Comparison of ENCODE assay signal across 8 cellular contexts in the genomic region with DNA sequence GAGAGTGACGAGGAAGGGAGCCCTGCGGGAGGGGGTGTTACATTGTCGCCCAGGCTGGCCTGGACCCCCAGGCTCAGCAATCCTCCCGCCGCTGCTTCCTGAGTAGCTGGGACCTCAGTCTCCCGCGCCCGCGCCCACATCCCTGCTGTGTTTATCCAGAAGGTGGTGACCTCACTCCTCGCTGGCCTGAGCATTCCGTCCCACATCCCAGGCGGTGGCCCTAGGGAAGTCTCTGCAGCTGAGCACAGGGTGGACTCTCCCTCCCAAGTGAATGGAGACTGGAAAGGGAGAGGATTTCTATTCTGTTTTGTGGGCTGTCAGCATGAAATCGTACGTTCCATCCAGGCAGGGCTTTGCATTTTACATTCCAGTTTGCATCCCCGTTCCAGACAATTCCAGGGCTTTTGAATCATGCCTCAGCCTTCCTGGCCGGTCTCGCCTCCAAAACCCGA. TPM values are rescaled to one million over a fixed set of nuclear protein-coding genes. Genes with fewer than 3 reads are reported as not detected.
A peak's percentile ranks its signal among the peaks of the same experiment; 100 is the strongest.
DNase-seq lines count a peak whose midpoint lies in the region; ATAC-seq, FAIRE-seq and TF ChIP-seq lines count a peak whose summit lies in the region.

No MANE protein-coding gene starts in this region.

- peaks cover 0 to 3% of the 10 kb centered on the region in 2 experiments; a peak in 1 of 4 replicates for H3K79me2 ChIP-seq in H1 (ENCODE audit: control insufficient read depth in 1 of 2, insufficient read depth in 2 of 2, low read length in 2 of 2)

- no peak for TF ChIP-seq RAD21 in H1 (IDR thresholded peaks at IDR 0.05 in 1 of 2, conservative IDR thresholded peaks at IDR 0.05 in 1 of 2; ENCODE audit: low read depth in 2 of 2, low read length in 2 of 2)

- no peak overlapping the region for H4K91ac ChIP-seq in H1 (replicated peaks; ENCODE audit: insufficient read length, low read length)

- peaks cover 7% of the 10 kb centered on the region; the same call in 1 of the 2 replicates for H3K23me2 ChIP-seq in H1 (ENCODE audit: low read depth, low read length)

- H2AK5ac ChIP-seq in H1 (ENCODE audit: low read depth, low read length) = no peak overlapping the region

- FAIRE-seq in H1 (lab: Jason Lieb, UNC) = no peak

- H2BK5ac ChIP-seq in H1 (ENCODE audit: low read depth, low read length) = peak overlapping the region; percentile 69

- peak overlapping the region; percentile 31 for H4K5ac ChIP-seq in H1 (ENCODE audit: insufficient read length, low read depth, low read length)

- CTCF ChIA-PET in Panc1 (lab: Charles Lee) (no interaction called here), H1 (lab: Charles Lee; ENCODE audit: partially characterized antibody) (interaction anchor here (0.7 to 1.8 kb wide), 2 partner anchors 32 to 199 kb away, joined by 3 to 6 read pairs; no protein-coding TSS in a partner anchor)

- no peaks in the 10 kb centered on the region for H3K27me3 ChIP-seq in Panc1 (ENCODE audit: control insufficient read depth, insufficient read depth, low read length)
- H3K27me3 ChIP-seq in H1 (replicated peaks in 1 of 4; ENCODE audit: control insufficient read depth in 3 of 4, extremely low read depth in 1 of 4, insufficient read depth in 3 of 4, low read length in 3 of 4) = no peaks in the 10 kb centered on the region
- no peaks in the 10 kb centered on the region for H3K27me3 ChIP-seq in vagina

- no peak overlapping the region for H4K8ac ChIP-seq in H1 (ENCODE audit: extremely low read depth, insufficient read depth, low read length)

- no peak overlapping the region for H3K4ac ChIP-seq in H1 (replicated peaks; ENCODE audit: insufficient read length, low read depth, low read length)

- no peak overlapping the region for H3K23ac ChIP-seq in H1 (ENCODE audit: insufficient read length)

- no peak overlapping the region for H3K56ac ChIP-seq in H1 (replicated peaks; ENCODE audit: insufficient read length, low read depth, low read length)

- peak in 1 of 2 experiments; percentile 49; a peak in 2 of 3 replicates for TF ChIP-seq POLR2A in H1 (IDR thresholded peaks at IDR 0.05; ENCODE audit: control extremely low read depth in 1 of 2, low read depth in 2 of 2, low read length in 2 of 2)
- TF ChIP-seq POLR2A in vagina (IDR thresholded peaks at IDR 0.05) = no peak

- WGBS in H1 (ENCODE audit: extremely low coverage in 1 of 2, insufficient coverage in 1 of 2, insufficient read length in 1 of 2, insufficient replicate concordance in 2 of 2, low coverage in 1 of 2, low lambda C conversion rate in 2 of 2, missing lambda C conversion rate in 1 of 2), 2 experiments = 12% methylated on average over 18 of the region's 18 CpGs; no CpG with 5 or more reads in 1 of the 2 experiments

- no peak for TF ChIP-seq EP300 in H1 (IDR thresholded peaks at IDR 0.05; ENCODE audit: borderline replicate concordance in 1 of 2, low read depth in 2 of 2, low read length in 2 of 2)

- no peak for TF ChIP-seq CTCF in Panc1 (IDR thresholded peaks at IDR 0.05)
- no peak for TF ChIP-seq CTCF in H1 (IDR thresholded peaks at IDR 0.05; ENCODE audit: control extremely low read depth in 1 of 3, insufficient read depth in 1 of 3, low read depth in 1 of 3, low read length in 3 of 3)
- no peak for TF ChIP-seq CTCF in mucosa of descending colon (IDR thresholded peaks at IDR 0.05)
- TF ChIP-seq CTCF in vagina (IDR thresholded peaks at IDR 0.05) = no peak

- no peaks in the 10 kb centered on the region for H3K9me3 ChIP-seq in Panc1 (ENCODE audit: control insufficient read depth, insufficient read depth, low read depth, low read length)
- no peaks in the 10 kb centered on the region for H3K9me3 ChIP-seq in H1 (ENCODE audit: insufficient read depth in 2 of 2, low read depth in 1 of 2, low read length in 1 of 2)
- H3K9me3 ChIP-seq in mucosa of descending colon = peaks cover 14% of the 10 kb centered on the region
- peaks cover 5% of the 10 kb centered on the region for H3K9me3 ChIP-seq in vagina

- intact Hi-C loops in Panc1 (cut with micrococcal nuclease; ENCODE audit: unreplicated experiment) (no loop called here), mucosa of descending colon (cut with DNase I, micrococcal nuclease) (no loop called here), vagina (cut with DNase I) (no loop called here)

- no peak overlapping the region for H2BK120ac ChIP-seq in H1 (replicated peaks; ENCODE audit: low read depth, low read length)

- no peaks in the 10 kb centered on the region; the same call in 1 of the 2 replicates for H3K79me1 ChIP-seq in H1 (ENCODE audit: low read depth, low read length)

- H3K18ac ChIP-seq in H1 (ENCODE audit: extremely low read depth, low read length) = peak overlapping the region; percentile 6; the same call in 1 of the 2 replicates

- in situ Hi-C loops in Panc1 (cut with HindIII; ENCODE audit: low pct_unique_long_range_greater_than_20kb, low sequenced_read_pairs) = no loop called here

- H4K20me1 ChIP-seq in H1 (replicated peaks in 1 of 2; ENCODE audit: control insufficient read depth in 1 of 2, insufficient read depth in 2 of 2, low read length in 2 of 2) = peaks cover 0 to 5% of the 10 kb centered on the region in 2 experiments

- H2BK15ac ChIP-seq in H1 (ENCODE audit: low read length) = no peak overlapping the region

- H2BK20ac ChIP-seq in H1 (ENCODE audit: low read length) = no peak overlapping the region

- H3K36me3 ChIP-seq in Panc1 (ENCODE audit: control insufficient read depth, insufficient read depth, low read length) (peaks cover 3% of the 10 kb centered on the region; the same call in 1 of the 2 replicates), H1 (ENCODE audit: control insufficient read depth in 2 of 4, insufficient read depth in 4 of 4, low read length in 3 of 4) (peaks cover 0 to 10% (median 0%) of the 10 kb centered on the region in 4 experiments; a peak in 2 of 8 replicates), mucosa of descending colon (ENCODE audit: low read depth) (peaks cover 4% of the 10 kb centered on the region), vagina (peaks cover 0 to 14% of the 10 kb centered on the region in 2 donors)

- POLR2A ChIA-PET in Panc1 (lab: Charles Lee) (no interaction called here), H1 (lab: Charles Lee; ENCODE audit: partially characterized antibody) (interaction anchor here (1.3 to 1.8 kb wide), 2 partner anchors 21 to 45 kb away, joined by 4 to 5 read pairs; no protein-coding TSS in a partner anchor)

- H3K27ac ChIP-seq in Panc1 (ENCODE audit: low read length) = peak overlapping the region; percentile 91
- peak overlapping the region; percentile 3; the same call in 1 of the 2 replicates for H3K27ac ChIP-seq in H1 (ENCODE audit: low read depth, low read length)
- H3K27ac ChIP-seq in vagina = peak overlapping the region; percentile 81

- H2AFZ ChIP-seq in H1 (ENCODE audit: low read length) = peak overlapping the region; percentile 91

- no peak overlapping the region for H3K14ac ChIP-seq in H1 (ENCODE audit: insufficient read length)

- ATAC-seq in Panc1 (peak; percentile 75), mucosa of descending colon (peak; percentile 23), HG03159 (IDR thresholded peaks at IDR 0.05; ENCODE audit: unreplicated experiment) (no peak), HG03521 (IDR thresholded peaks at IDR 0.05; ENCODE audit: unreplicated experiment) (no peak)

- peak overlapping the region in 3 of 4 experiments; percentile 45 to 58 (median 53); a peak in 5 of 7 replicates for H3K9ac ChIP-seq in H1 (replicated peaks in 1 of 4; ENCODE audit: extremely low read depth in 1 of 4, low read depth in 3 of 4, low read length in 3 of 4)

- peaks cover 3% of the 10 kb centered on the region; the same call in 1 of the 2 replicates for H3K4me1 ChIP-seq in Panc1 (ENCODE audit: control insufficient read depth, insufficient read depth, low read length)
- H3K4me1 ChIP-seq in H1 (replicated peaks in 1 of 4; ENCODE audit: control insufficient read depth in 3 of 4, insufficient read depth in 4 of 4, low read length in 3 of 4) = peaks cover 0 to 5% (median under 1%) of the 10 kb centered on the region in 4 experiments; a peak in 5 of 7 replicates
- peaks cover 9% of the 10 kb centered on the region for H3K4me1 ChIP-seq in mucosa of descending colon (ENCODE audit: low read depth)
- peaks cover 21% of the 10 kb centered on the region for H3K4me1 ChIP-seq in vagina

- no TSS peak for BruUV-seq in Panc1 (replicated peaks; lab: Mats Ljungman, UMichigan)

- H3K4me2 ChIP-seq in H1 (ENCODE audit: insufficient read depth in 1 of 2, low read depth in 2 of 2, low read length in 2 of 2) = peak overlapping the region; percentile 81 to 83

- DNase-seq in NCI-H2227 (lab: John Stamatoyannopoulos, UW; ENCODE audit: unreplicated experiment) (peak; percentile 79), NCI-H2227 treated with DMSO at 0.1 percent for 48 hours (lab: John Stamatoyannopoulos, UW) (no peak), Panc1 (ENCODE audit: low read depth, low spot score) (peak; percentile 30), H1 (ENCODE audit: low read depth in 1 of 2, low spot score in 2 of 2) (no peak), mucosa of descending colon (peak in 2 of 3 donors; percentile 55 to 64), vagina (ENCODE audit: extremely low spot score in 2 of 2) (peak in 1 of 2 donors; percentile 88)

- H2BK12ac ChIP-seq in H1 (ENCODE audit: low read depth, low read length) = no peak overlapping the region

- peak overlapping the region; percentile 86 to 88 for H3K4me3 ChIP-seq in Panc1 (ENCODE audit: low read depth in 2 of 2, low read length in 2 of 2)
- peak overlapping the region; percentile 87 to 96 (median 89); a peak in 7 of 8 replicates for H3K4me3 ChIP-seq in H1 (ENCODE audit: extremely low read depth in 1 of 4, insufficient read depth in 2 of 4, low read depth in 3 of 4, low read length in 4 of 4)
- H3K4me3 ChIP-seq in mucosa of descending colon = peak overlapping the region; percentile 45
- H3K4me3 ChIP-seq in vagina = peak overlapping the region; percentile 46 to 86

RNA-seq across cellular contexts. Expression of a gene that starts 0.4 kb away (rescaled TPM):
- total RNA-seq in Panc1 (2021; ENCODE audit: unreplicated experiment) = 15.3 TPM
- 5.5 TPM for polyA plus RNA-seq in Panc1 (2012; ENCODE audit: insufficient read length)
- total RNA-seq in H1 (2021; fragmentation: NEBNext Ultra II Directional; extraction: Animal tissue kit (Norgen Biotek cat#: 25700)) = 21.0 and 22.3 TPM in 2 replicates
- polyA plus RNA-seq in H1 (2011; rRNA removed) = 4.5 and 5.4 TPM in 2 replicates
- polyA plus RNA-seq in H1 (2011; cell fraction: cytosol; rRNA removed) = 8.0 TPM
- polyA plus RNA-seq in H1 (2011; cell fraction: nucleus; rRNA removed) = 26.3 TPM
- 6.6 to 10.1 TPM (median 7.8 TPM) in 4 replicates for polyA plus RNA-seq in H1 (2012, experiment 1 of 2)
- 0.45 TPM for polyA plus RNA-seq in H1 (2012, experiment 2 of 2)
- polyA plus RNA-seq in H1 (2013, experiment 1 of 2) = 9.4 TPM
- 8.1 TPM for polyA plus RNA-seq in H1 (2013, experiment 2 of 2)
- polyA minus RNA-seq in H1 (2011; rRNA and poly(A)+ RNA removed) = 25.2 and 33.7 TPM in 2 replicates
- polyA minus RNA-seq in H1 (2011; cell fraction: cytosol; rRNA and poly(A)+ RNA removed) = 11.4 TPM
- polyA minus RNA-seq in H1 (2011; cell fraction: nucleus; rRNA and poly(A)+ RNA removed) = 58.5 TPM
- 10 to 100 TPM; 10.1 to 16.8 (median 11.6) TPM for total RNA-seq in mucosa of descending colon
- total RNA-seq in vagina = 10.6 TPM

RNA-seq across cellular contexts. Expression of a gene that starts 29.0 kb away (rescaled TPM):
- total RNA-seq in Panc1 (2021; ENCODE audit: unreplicated experiment) = 23.4 TPM
- 7.2 TPM for polyA plus RNA-seq in Panc1 (2012; ENCODE audit: insufficient read length)
- 58.0 and 63.4 TPM in 2 replicates for total RNA-seq in H1 (2021; fragmentation: NEBNext Ultra II Directional; extraction: Animal tissue kit (Norgen Biotek cat#: 25700))
- polyA plus RNA-seq in H1 (2011; rRNA removed) = 5.1 and 8.2 TPM in 2 replicates
- polyA plus RNA-seq in H1 (2011; cell fraction: cytosol; rRNA removed) = 12.0 TPM
- polyA plus RNA-seq in H1 (2011; cell fraction: nucleus; rRNA removed) = 14.0 TPM
- 14.6 to 28.4 TPM (median 18.9 TPM) in 4 replicates for polyA plus RNA-seq in H1 (2012, experiment 1 of 2)
- polyA plus RNA-seq in H1 (2012, experiment 2 of 2) = 2.4 TPM
- polyA plus RNA-seq in H1 (2013, experiment 1 of 2) = 29.8 TPM
- polyA plus RNA-seq in H1 (2013, experiment 2 of 2) = 26.6 TPM
- 49.4 and 53.6 TPM in 2 replicates for polyA minus RNA-seq in H1 (2011; rRNA and poly(A)+ RNA removed)
- 21.4 TPM for polyA minus RNA-seq in H1 (2011; cell fraction: cytosol; rRNA and poly(A)+ RNA removed)
- polyA minus RNA-seq in H1 (2011; cell fraction: nucleus; rRNA and poly(A)+ RNA removed) = 117 TPM
- total RNA-seq in mucosa of descending colon = 10 to 100 TPM; 11.9 to 18.3 (median 16.5) TPM
- 6.4 TPM for total RNA-seq in vagina

RNA-seq across cellular contexts. Expression of a gene that starts 37.2 kb away (rescaled TPM):
- 21.8 TPM for total RNA-seq in Panc1 (2021; ENCODE audit: unreplicated experiment)
- polyA plus RNA-seq in Panc1 (2012; ENCODE audit: insufficient read length) = 10.4 TPM
- total RNA-seq in H1 (2021; fragmentation: NEBNext Ultra II Directional; extraction: Animal tissue kit (Norgen Biotek cat#: 25700)) = 24.2 and 25.1 TPM in 2 replicates
- 10.8 and 11.1 TPM in 2 replicates for polyA plus RNA-seq in H1 (2011; rRNA removed)
- polyA plus RNA-seq in H1 (2011; cell fraction: cytosol; rRNA removed) = 17.4 TPM
- polyA plus RNA-seq in H1 (2011; cell fraction: nucleus; rRNA removed) = 12.9 TPM
- 12.3 to 21.4 TPM (median 13.6 TPM) in 4 replicates for polyA plus RNA-seq in H1 (2012, experiment 1 of 2)
- 1.3 TPM for polyA plus RNA-seq in H1 (2012, experiment 2 of 2)
- 17.3 TPM for polyA plus RNA-seq in H1 (2013, experiment 1 of 2)
- 16.9 TPM for polyA plus RNA-seq in H1 (2013, experiment 2 of 2)
- polyA minus RNA-seq in H1 (2011; rRNA and poly(A)+ RNA removed) = 23.7 and 33.8 TPM in 2 replicates
- 17.1 TPM for polyA minus RNA-seq in H1 (2011; cell fraction: cytosol; rRNA and poly(A)+ RNA removed)
- 36.3 TPM for polyA minus RNA-seq in H1 (2011; cell fraction: nucleus; rRNA and poly(A)+ RNA removed)
- total RNA-seq in mucosa of descending colon = 10 to 100 TPM in 1 of 3 donors, 1 to 10 TPM in 2; 6.8 to 11.1 (median 8.8) TPM
- total RNA-seq in vagina = 12.3 TPM

Comparison
In these comparisons a context has a peak if more than half of its experiments do, and no peak if none do; other contexts are left out.
1. DNase-seq: peak in NCI-H2227 (single experiment), Panc1 (single experiment) and mucosa of descending colon (2 of 3); none in NCI-H2227 treated with DMSO at 0.1 percent for 48 hours (single experiment) and H1 (0 of 2).
2. ATAC-seq: peak in Panc1 (single experiment) and mucosa of descending colon (single experiment); none in HG03159 (single experiment) and HG03521 (single experiment).
3. H3K27ac ChIP-seq: peak in every context shown above with its lines; median percentile 91 in Panc1; 81 in vagina; 3 in H1.
4. Peak in every context shown above with its lines, with median percentiles within 50 percentile points of each other: H3K4me3 ChIP-seq.